8 cellular contexts compared by ENCODE assay signal in genomic region chr7:26375604-26376207, GRCh38.
DNase-seq lines count a peak whose midpoint lies in the region; ATAC-seq lines count a peak whose summit lies in the region.

No MANE protein-coding gene starts in this region.

- H3K27me3 ChIP-seq in BLaER1, result peaks cover 82% of the 10 kb centered on the region

- no peak overlapping the region for H3K9ac ChIP-seq in BLaER1

- H3K36me3 Mint-ChIP-seq in activated naive CD8-positive, alpha-beta T cell treated with anti-CD3 and anti-CD28 coated beads, Interleukin-2, amount 10 ng/mL, durations not matched to agents 7 days and 5 days, result peaks cover 10% of the 10 kb centered on the region
- peaks cover 11% of the 10 kb centered on the region for H3K36me3 Mint-ChIP-seq in natural killer cell treated with Interleukin-12 subunit alpha and Interleukin-12 subunit beta and Interleukin-15 and Interleukin-18, amount 100 ng/mL, for 72 hours

- peak overlapping the region; percentile 67 for H3K4me3 ChIP-seq in BLaER1

- H4K20me1 ChIP-seq in BLaER1, result peaks cover 73% of the 10 kb centered on the region

- ATAC-seq in GM19025 (IDR thresholded peaks at IDR 0.05; ENCODE audit: low read depth, unreplicated experiment) (peak; percentile 12), GM19452 (IDR thresholded peaks at IDR 0.05; ENCODE audit: unreplicated experiment) (no peak), Right ventricle myocardium superior (ENCODE audit: poor library complexity) (no peak)
- no peak for ATAC-seq in activated naive CD8-positive, alpha-beta T cell treated with anti-CD3 and anti-CD28 coated beads, Interleukin-2, amount 10 ng/mL, durations not matched to agents 7 days and 5 days (ENCODE audit: low read depth)
- peak; percentile 17 to 28 for ATAC-seq in natural killer cell treated with Interleukin-12 subunit alpha and Interleukin-12 subunit beta and Interleukin-15 and Interleukin-18, amount 100 ng/mL, for 72 hours

- peak overlapping the region; percentile 63 for H3K4me3 Mint-ChIP-seq in activated naive CD8-positive, alpha-beta T cell treated with anti-CD3 and anti-CD28 coated beads, Interleukin-2, amount 10 ng/mL, durations not matched to agents 7 days and 5 days
- peak overlapping the region; percentile 75 for H3K4me3 Mint-ChIP-seq in natural killer cell treated with Interleukin-12 subunit alpha and Interleukin-12 subunit beta and Interleukin-15 and Interleukin-18, amount 100 ng/mL, for 72 hours

- intact Hi-C loops in Right ventricle myocardium superior (cut with DNase I), result no loop called here

- H3K9me3 Mint-ChIP-seq in activated naive CD8-positive, alpha-beta T cell treated with anti-CD3 and anti-CD28 coated beads, Interleukin-2, amount 10 ng/mL, durations not matched to agents 7 days and 5 days, result no peaks in the 10 kb centered on the region
- H3K9me3 Mint-ChIP-seq in natural killer cell treated with Interleukin-12 subunit alpha and Interleukin-12 subunit beta and Interleukin-15 and Interleukin-18, amount 100 ng/mL, for 72 hours, result no peaks in the 10 kb centered on the region

- no peaks in the 10 kb centered on the region for H3K9me3 ChIP-seq in BLaER1

- H3K4me1 Mint-ChIP-seq in activated naive CD8-positive, alpha-beta T cell treated with anti-CD3 and anti-CD28 coated beads, Interleukin-2, amount 10 ng/mL, durations not matched to agents 7 days and 5 days, result peaks cover 3% of the 10 kb centered on the region
- H3K4me1 Mint-ChIP-seq in natural killer cell treated with Interleukin-12 subunit alpha and Interleukin-12 subunit beta and Interleukin-15 and Interleukin-18, amount 100 ng/mL, for 72 hours (ENCODE audit: low read depth in 2 of 2), result peaks cover 4 to 8% of the 10 kb centered on the region in 2 donors

- H3K4me1 ChIP-seq in BLaER1, result peaks cover 12% of the 10 kb centered on the region

- DNase-seq in KBM-7 (peak; percentile 62), Right ventricle myocardium superior (no peak), T-helper 9 cell (no peak)
- DNase-seq in activated naive CD8-positive, alpha-beta T cell treated with anti-CD3 and anti-CD28 coated beads, Interleukin-2, amount 10 ng/mL, durations not matched to agents 7 days and 5 days, result no peak
- DNase-seq in natural killer cell treated with Interleukin-12 subunit alpha and Interleukin-12 subunit beta and Interleukin-15 and Interleukin-18, amount 100 ng/mL, for 72 hours (ENCODE audit: low spot score), result no peak

- in situ Hi-C loops in KBM-7 (cut with MboI; ENCODE audit: low pct_unique_long_range_greater_than_20kb, low sequenced_read_pairs), result no loop called here

- peak overlapping the region; percentile 95 for H3K4me2 ChIP-seq in BLaER1

- no peaks in the 10 kb centered on the region for H3K36me3 ChIP-seq in BLaER1

- H3K27ac Mint-ChIP-seq in activated naive CD8-positive, alpha-beta T cell treated with anti-CD3 and anti-CD28 coated beads, Interleukin-2, amount 10 ng/mL, durations not matched to agents 7 days and 5 days, result no peak overlapping the region
- no peak overlapping the region for H3K27ac Mint-ChIP-seq in natural killer cell treated with Interleukin-12 subunit alpha and Interleukin-12 subunit beta and Interleukin-15 and Interleukin-18, amount 100 ng/mL, for 72 hours

- POLR2A ChIA-PET in activated naive CD8-positive, alpha-beta T cell treated with anti-CD3 and anti-CD28 coated beads, Interleukin-2, amount 10 ng/mL, durations not matched to agents 7 days and 5 days (lab: Charles Lee), result interaction anchor here (0.9 kb wide), 1 partner anchor 10 kb away, joined by 3 read pairs; no protein-coding TSS in a partner anchor

- H3K27ac ChIP-seq in BLaER1, result no peak overlapping the region

- H3K27me3 Mint-ChIP-seq in activated naive CD8-positive, alpha-beta T cell treated with anti-CD3 and anti-CD28 coated beads, Interleukin-2, amount 10 ng/mL, durations not matched to agents 7 days and 5 days, result peaks cover 35% of the 10 kb centered on the region
- H3K27me3 Mint-ChIP-seq in natural killer cell treated with Interleukin-12 subunit alpha and Interleukin-12 subunit beta and Interleukin-15 and Interleukin-18, amount 100 ng/mL, for 72 hours, result peaks cover 7 to 9% of the 10 kb centered on the region in 2 donors

Comparison
In these comparisons a context has a peak if more than half of its experiments do, and no peak if none do; other contexts are left out.
1. ATAC-seq: peak in GM19025 (single experiment) and natural killer cell treated with Interleukin-12 subunit alpha and Interleukin-12 subunit beta and Interleukin-15 and Interleukin-18, amount 100 ng/mL, for 72 hours (2 of 2); none in activated naive CD8-positive, alpha-beta T cell treated with anti-CD3 and anti-CD28 coated beads, Interleukin-2, amount 10 ng/mL, durations not matched to agents 7 days and 5 days (single experiment), GM19452 (single experiment) and Right ventricle myocardium superior (single experiment).